In the genomic region with DNA sequence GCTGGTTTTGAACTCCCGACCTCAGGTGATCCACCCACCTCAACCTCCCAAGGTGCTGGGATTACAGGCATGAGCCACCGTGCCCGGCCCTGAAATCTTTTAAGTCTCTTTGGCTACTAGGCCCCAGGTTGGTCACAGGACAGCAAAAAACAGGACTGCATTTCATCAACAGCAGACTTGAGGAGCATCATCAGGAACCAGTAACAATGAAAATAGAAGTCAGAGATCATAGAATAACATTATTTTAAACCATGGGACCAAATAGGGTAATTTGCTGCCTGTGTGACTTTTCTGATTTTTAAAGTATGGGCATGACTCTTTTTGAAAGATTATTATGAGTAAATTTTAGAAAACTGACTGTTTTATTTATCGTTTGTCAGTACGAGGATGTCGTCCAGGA, we compare ENCODE assay signal across 17 cellular contexts. TPM values are rescaled to one million over a fixed set of nuclear protein-coding genes. Genes with fewer than 3 reads are reported as not detected.
"Had no signal": no experiment of that assay in that cellular context is flagged by ENCODE, and none has a peak within 500 bp of the region (broad histone marks: within the 10 kb centered on the region; RNA-seq: fewer than 3 reads in every experiment).

No MANE protein-coding gene starts in this region.

- DNase-seq: activated CD4-positive, alpha-beta T cell treated with anti-CD3 and anti-CD28 coated beads, Interleukin-2, amount 10 ng/mL, durations not matched to agents 24 days and 14 days; activated effector memory CD4-positive, alpha-beta T cell treated with Interleukin-2 at 50 U/mL for 16 hours; activated naive CD8-positive, alpha-beta T cell treated with anti-CD3 and anti-CD28 coated beads, Interleukin-2, amount 10 ng/mL, durations not matched to agents 7 days and 5 days; anterior cingulate cortex; cerebellar nuclear complex; effector memory CD4-positive, alpha-beta T cell; foreskin melanocyte; heart left ventricle; immature natural killer cell; SJCRH30; small intestine; stimulated activated naive CD8-positive, alpha-beta T cell treated with anti-CD3 and anti-CD28 coated beads, Interleukin-15, amount 100 ng/mL, for 72 hours; T-helper 2 cell had no signal

- H3K9me3 ChIP-seq: breast epithelium, heart left ventricle, neutrophil, SJCRH30 had no signal

- H3K4me3 ChIP-seq: breast epithelium, heart left ventricle, SJCRH30 had no signal

- H3K27me3 ChIP-seq: breast epithelium, heart left ventricle, neutrophil, SJCRH30 had no signal

- H3K9me3 Mint-ChIP-seq: activated CD4-positive, alpha-beta T cell treated with anti-CD3 and anti-CD28 coated beads, Interleukin-2, amount 10 ng/mL, durations not matched to agents 24 days and 14 days; activated naive CD8-positive, alpha-beta T cell treated with anti-CD3 and anti-CD28 coated beads, Interleukin-2, amount 10 ng/mL, durations not matched to agents 7 days and 5 days; dendritic cell treated with granulocyte-macrophage colony-stimulating factor and Interleukin-4, amounts not matched to agents 40 ng/mL and 50 ng/mL, for 4 days; immature natural killer cell; stimulated activated naive CD8-positive, alpha-beta T cell treated with anti-CD3 and anti-CD28 coated beads, Interleukin-15, amount 100 ng/mL, for 72 hours; WTC11 had no signal

- H3K27ac Mint-ChIP-seq: activated CD4-positive, alpha-beta T cell treated with anti-CD3 and anti-CD28 coated beads, Interleukin-2, amount 10 ng/mL, durations not matched to agents 24 days and 14 days; activated naive CD8-positive, alpha-beta T cell treated with anti-CD3 and anti-CD28 coated beads, Interleukin-2, amount 10 ng/mL, durations not matched to agents 7 days and 5 days; dendritic cell treated with granulocyte-macrophage colony-stimulating factor and Interleukin-4, amounts not matched to agents 40 ng/mL and 50 ng/mL, for 4 days; stimulated activated naive CD8-positive, alpha-beta T cell treated with anti-CD3 and anti-CD28 coated beads, Interleukin-15, amount 100 ng/mL, for 72 hours; WTC11 had no signal

- H3K27me3 Mint-ChIP-seq: activated CD4-positive, alpha-beta T cell treated with anti-CD3 and anti-CD28 coated beads, Interleukin-2, amount 10 ng/mL, durations not matched to agents 24 days and 14 days; activated naive CD8-positive, alpha-beta T cell treated with anti-CD3 and anti-CD28 coated beads, Interleukin-2, amount 10 ng/mL, durations not matched to agents 7 days and 5 days; dendritic cell treated with granulocyte-macrophage colony-stimulating factor and Interleukin-4, amounts not matched to agents 40 ng/mL and 50 ng/mL, for 4 days; stimulated activated naive CD8-positive, alpha-beta T cell treated with anti-CD3 and anti-CD28 coated beads, Interleukin-15, amount 100 ng/mL, for 72 hours had no signal

- H3K4me3 Mint-ChIP-seq: activated CD4-positive, alpha-beta T cell treated with anti-CD3 and anti-CD28 coated beads, Interleukin-2, amount 10 ng/mL, durations not matched to agents 24 days and 14 days; activated naive CD8-positive, alpha-beta T cell treated with anti-CD3 and anti-CD28 coated beads, Interleukin-2, amount 10 ng/mL, durations not matched to agents 7 days and 5 days; dendritic cell treated with granulocyte-macrophage colony-stimulating factor and Interleukin-4, amounts not matched to agents 40 ng/mL and 50 ng/mL, for 4 days; immature natural killer cell; stimulated activated naive CD8-positive, alpha-beta T cell treated with anti-CD3 and anti-CD28 coated beads, Interleukin-15, amount 100 ng/mL, for 72 hours; WTC11 had no signal

- FAIRE-seq: small intestine had no signal

- H3K4me1 Mint-ChIP-seq: WTC11 had no signal

- H3K27ac ChIP-seq: breast epithelium, SJCRH30 had no signal

- ATAC-seq: heart left ventricle; stimulated activated naive CD8-positive, alpha-beta T cell treated with anti-CD3 and anti-CD28 coated beads, Interleukin-15, amount 100 ng/mL, for 72 hours; WTC11 had no signal

- H3K4me1 ChIP-seq: SJCRH30 had no signal

RNA-seq across cellular contexts. Expression of a gene that starts 34.2 kb away (rescaled TPM):
- polyA plus RNA-seq: immature natural killer cell had no signal
